Comparison of ENCODE assay signal across 1 cellular context in the genomic region with DNA sequence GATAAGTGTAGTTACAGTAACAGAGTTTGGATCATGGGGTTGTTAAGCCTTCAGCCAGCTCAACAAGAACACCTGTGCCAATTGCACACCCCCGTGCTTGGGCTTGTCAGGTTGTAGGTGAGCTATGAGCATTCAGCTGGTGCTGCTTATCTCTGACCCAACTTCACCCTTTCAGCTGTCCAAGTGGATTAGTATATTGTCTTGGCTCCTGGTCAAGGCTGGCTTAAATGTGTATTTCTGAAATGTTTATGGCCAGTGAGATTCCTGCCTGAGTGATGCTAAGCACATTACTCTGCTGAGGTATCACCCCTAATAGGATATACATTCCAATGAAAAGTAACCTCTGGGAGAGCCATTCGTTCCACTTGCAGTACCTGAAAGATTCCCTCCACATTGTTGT.
TF ChIP-seq lines count a peak whose summit lies in the region.

No MANE protein-coding gene starts in this region.

TF ChIP-seq in GM23338, 12 proteins besides CTCF, POLR2A, EP300 and RAD21 (continued from another document):
- TF ChIP-seq, protein P1, sequence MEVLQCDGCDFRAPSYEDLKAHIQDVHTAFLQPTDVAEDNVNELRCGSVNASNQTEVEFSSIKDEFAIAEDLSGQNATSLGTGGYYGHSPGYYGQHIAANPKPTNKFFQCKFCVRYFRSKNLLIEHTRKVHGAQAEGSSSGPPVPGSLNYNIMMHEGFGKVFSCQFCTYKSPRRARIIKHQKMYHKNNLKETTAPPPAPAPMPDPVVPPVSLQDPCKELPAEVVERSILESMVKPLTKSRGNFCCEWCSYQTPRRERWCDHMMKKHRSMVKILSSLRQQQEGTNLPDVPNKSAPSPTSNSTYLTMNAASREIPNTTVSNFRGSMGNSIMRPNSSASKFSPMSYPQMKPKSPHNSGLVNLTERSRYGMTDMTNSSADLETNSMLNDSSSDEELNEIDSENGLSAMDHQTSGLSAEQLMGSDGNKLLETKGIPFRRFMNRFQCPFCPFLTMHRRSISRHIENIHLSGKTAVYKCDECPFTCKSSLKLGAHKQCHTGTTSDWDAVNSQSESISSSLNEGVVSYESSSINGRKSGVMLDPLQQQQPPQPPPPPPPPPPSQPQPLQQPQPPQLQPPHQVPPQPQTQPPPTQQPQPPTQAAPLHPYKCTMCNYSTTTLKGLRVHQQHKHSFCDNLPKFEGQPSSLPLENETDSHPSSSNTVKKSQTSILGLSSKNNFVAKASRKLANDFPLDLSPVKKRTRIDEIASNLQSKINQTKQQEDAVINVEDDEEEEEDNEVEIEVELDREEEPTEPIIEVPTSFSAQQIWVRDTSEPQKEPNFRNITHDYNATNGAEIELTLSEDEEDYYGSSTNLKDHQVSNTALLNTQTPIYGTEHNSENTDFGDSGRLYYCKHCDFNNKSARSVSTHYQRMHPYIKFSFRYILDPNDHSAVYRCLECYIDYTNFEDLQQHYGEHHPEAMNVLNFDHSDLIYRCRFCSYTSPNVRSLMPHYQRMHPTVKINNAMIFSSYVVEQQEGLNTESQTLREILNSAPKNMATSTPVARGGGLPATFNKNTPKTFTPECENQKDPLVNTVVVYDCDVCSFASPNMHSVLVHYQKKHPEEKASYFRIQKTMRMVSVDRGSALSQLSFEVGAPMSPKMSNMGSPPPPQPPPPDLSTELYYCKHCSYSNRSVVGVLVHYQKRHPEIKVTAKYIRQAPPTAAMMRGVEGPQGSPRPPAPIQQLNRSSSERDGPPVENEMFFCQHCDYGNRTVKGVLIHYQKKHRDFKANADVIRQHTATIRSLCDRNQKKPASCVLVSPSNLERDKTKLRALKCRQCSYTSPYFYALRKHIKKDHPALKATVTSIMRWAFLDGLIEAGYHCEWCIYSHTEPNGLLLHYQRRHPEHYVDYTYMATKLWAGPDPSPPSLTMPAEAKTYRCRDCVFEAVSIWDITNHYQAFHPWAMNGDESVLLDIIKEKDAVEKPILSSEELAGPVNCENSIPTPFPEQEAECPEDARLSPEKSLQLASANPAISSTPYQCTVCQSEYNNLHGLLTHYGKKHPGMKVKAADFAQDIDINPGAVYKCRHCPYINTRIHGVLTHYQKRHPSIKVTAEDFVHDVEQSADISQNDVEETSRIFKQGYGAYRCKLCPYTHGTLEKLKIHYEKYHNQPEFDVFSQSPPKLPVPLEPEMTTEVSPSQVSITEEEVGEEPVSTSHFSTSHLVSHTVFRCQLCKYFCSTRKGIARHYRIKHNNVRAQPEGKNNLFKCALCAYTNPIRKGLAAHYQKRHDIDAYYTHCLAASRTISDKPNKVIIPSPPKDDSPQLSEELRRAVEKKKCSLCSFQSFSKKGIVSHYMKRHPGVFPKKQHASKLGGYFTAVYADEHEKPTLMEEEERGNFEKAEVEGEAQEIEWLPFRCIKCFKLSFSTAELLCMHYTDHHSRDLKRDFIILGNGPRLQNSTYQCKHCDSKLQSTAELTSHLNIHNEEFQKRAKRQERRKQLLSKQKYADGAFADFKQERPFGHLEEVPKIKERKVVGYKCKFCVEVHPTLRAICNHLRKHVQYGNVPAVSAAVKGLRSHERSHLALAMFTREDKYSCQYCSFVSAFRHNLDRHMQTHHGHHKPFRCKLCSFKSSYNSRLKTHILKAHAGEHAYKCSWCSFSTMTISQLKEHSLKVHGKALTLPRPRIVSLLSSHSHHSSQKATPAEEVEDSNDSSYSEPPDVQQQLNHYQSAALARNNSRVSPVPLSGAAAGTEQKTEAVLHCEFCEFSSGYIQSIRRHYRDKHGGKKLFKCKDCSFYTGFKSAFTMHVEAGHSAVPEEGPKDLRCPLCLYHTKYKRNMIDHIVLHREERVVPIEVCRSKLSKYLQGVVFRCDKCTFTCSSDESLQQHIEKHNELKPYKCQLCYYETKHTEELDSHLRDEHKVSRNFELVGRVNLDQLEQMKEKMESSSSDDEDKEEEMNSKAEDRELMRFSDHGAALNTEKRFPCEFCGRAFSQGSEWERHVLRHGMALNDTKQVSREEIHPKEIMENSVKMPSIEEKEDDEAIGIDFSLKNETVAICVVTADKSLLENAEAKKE (CRISPR knock-in tag; IDR thresholded peaks at IDR 0.05): no peak
- no peak for TF ChIP-seq EZH2 (IDR thresholded peaks at IDR 0.05; ENCODE audit: low read depth, unreplicated experiment)
- TF ChIP-seq NANOG (IDR thresholded peaks at IDR 0.05; ENCODE audit: borderline replicate concordance): no peak
- TF ChIP-seq CREB1 (CRISPR knock-in tag; IDR thresholded peaks at IDR 0.05; ENCODE audit: low read depth): no peak
- TF ChIP-seq, protein P2, sequence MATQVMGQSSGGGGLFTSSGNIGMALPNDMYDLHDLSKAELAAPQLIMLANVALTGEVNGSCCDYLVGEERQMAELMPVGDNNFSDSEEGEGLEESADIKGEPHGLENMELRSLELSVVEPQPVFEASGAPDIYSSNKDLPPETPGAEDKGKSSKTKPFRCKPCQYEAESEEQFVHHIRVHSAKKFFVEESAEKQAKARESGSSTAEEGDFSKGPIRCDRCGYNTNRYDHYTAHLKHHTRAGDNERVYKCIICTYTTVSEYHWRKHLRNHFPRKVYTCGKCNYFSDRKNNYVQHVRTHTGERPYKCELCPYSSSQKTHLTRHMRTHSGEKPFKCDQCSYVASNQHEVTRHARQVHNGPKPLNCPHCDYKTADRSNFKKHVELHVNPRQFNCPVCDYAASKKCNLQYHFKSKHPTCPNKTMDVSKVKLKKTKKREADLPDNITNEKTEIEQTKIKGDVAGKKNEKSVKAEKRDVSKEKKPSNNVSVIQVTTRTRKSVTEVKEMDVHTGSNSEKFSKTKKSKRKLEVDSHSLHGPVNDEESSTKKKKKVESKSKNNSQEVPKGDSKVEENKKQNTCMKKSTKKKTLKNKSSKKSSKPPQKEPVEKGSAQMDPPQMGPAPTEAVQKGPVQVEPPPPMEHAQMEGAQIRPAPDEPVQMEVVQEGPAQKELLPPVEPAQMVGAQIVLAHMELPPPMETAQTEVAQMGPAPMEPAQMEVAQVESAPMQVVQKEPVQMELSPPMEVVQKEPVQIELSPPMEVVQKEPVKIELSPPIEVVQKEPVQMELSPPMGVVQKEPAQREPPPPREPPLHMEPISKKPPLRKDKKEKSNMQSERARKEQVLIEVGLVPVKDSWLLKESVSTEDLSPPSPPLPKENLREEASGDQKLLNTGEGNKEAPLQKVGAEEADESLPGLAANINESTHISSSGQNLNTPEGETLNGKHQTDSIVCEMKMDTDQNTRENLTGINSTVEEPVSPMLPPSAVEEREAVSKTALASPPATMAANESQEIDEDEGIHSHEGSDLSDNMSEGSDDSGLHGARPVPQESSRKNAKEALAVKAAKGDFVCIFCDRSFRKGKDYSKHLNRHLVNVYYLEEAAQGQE (IDR thresholded peaks at IDR 0.05; ENCODE audit: unreplicated experiment): no peak
- TF ChIP-seq EZH2phosphoT487 (IDR thresholded peaks at IDR 0.05; ENCODE audit: unreplicated experiment): no peak
